Comparison of ENCODE assay signal across 8 cellular contexts in genomic region chr10:88080213-88080612, GRCh38.
DNase-seq lines count a peak whose midpoint lies in the region; ATAC-seq and TF ChIP-seq lines count a peak whose summit lies in the region.

No MANE protein-coding gene starts in this region.

- H3K9me3 Mint-ChIP-seq in MCF 10A (ENCODE audit: unreplicated experiment), result no peaks in the 10 kb centered on the region
- no peaks in the 10 kb centered on the region for H3K9me3 Mint-ChIP-seq in activated naive CD8-positive, alpha-beta T cell treated with anti-CD3 and anti-CD28 coated beads for 36 hours

- no peaks in the 10 kb centered on the region for H3K36me3 ChIP-seq in breast epithelium
- H3K36me3 ChIP-seq in body of pancreas (replicated peaks in 1 of 2; ENCODE audit: insufficient read depth in 1 of 2, low read depth in 2 of 2), result no peaks in the 10 kb centered on the region

- no peaks in the 10 kb centered on the region for H3K27me3 Mint-ChIP-seq in MCF 10A (ENCODE audit: insufficient read depth, unreplicated experiment)
- no peaks in the 10 kb centered on the region for H3K27me3 Mint-ChIP-seq in activated naive CD8-positive, alpha-beta T cell treated with anti-CD3 and anti-CD28 coated beads for 36 hours

- POLR2A ChIA-PET in MCF 10A (lab: Yijun Ruan, JAX), result interaction anchor here (0.8 to 3.5 kb wide), 4 partner anchors 12 to 141 kb away, joined by 3 to 19 read pairs (median 4); no protein-coding TSS in a partner anchor

- DNase-seq in MCF 10A (ENCODE audit: unreplicated experiment) (peak; percentile 28), breast epithelium (ENCODE audit: low spot score in 2 of 2) (no peak), body of pancreas (peak; percentile 39 to 73 (median 59)), GOT3 (lab: John Stamatoyannopoulos, UW) (no peak)
- no peak for DNase-seq in activated naive CD8-positive, alpha-beta T cell treated with anti-CD3 and anti-CD28 coated beads for 36 hours
- no peak for DNase-seq in activated effector memory CD4-positive, alpha-beta T cell treated with Interleukin-2 at 50 U/mL for 16 hours

- H3K4me1 Mint-ChIP-seq in MCF 10A (ENCODE audit: insufficient read depth, unreplicated experiment), result peaks cover 28% of the 10 kb centered on the region
- H3K4me1 Mint-ChIP-seq in activated naive CD8-positive, alpha-beta T cell treated with anti-CD3 and anti-CD28 coated beads for 36 hours, result peaks cover 7% of the 10 kb centered on the region

- CTCF ChIA-PET in MCF 10A (lab: Yijun Ruan, JAX), result interaction anchor here (1.5 kb wide), 1 partner anchor 308 kb away, joined by 3 read pairs; no protein-coding TSS in a partner anchor

- BruUV-seq in MCF 10A (replicated peaks; lab: Mats Ljungman, UMichigan), result no TSS peak

- peak overlapping the region; percentile 51 for H3K27ac Mint-ChIP-seq in MCF 10A (ENCODE audit: low read depth, unreplicated experiment)
- no peak overlapping the region for H3K27ac Mint-ChIP-seq in activated naive CD8-positive, alpha-beta T cell treated with anti-CD3 and anti-CD28 coated beads for 36 hours

- no peaks in the 10 kb centered on the region for H3K27me3 ChIP-seq in breast epithelium
- H3K27me3 ChIP-seq in body of pancreas, result no peaks in the 10 kb centered on the region

- H3K27ac ChIP-seq in breast epithelium (no peak overlapping the region), body of pancreas (peak overlapping the region in 3 of 4 donors; percentile 56 to 66 (median 62))

- intact Hi-C loops in MCF 10A (cut with micrococcal nuclease), result no loop called here
- intact Hi-C loops in breast epithelium (cut with DNase I; ENCODE audit: low total_unique reads), result no loop called here
- intact Hi-C loops in body of pancreas (cut with DNase I), result no loop called here

- H3K36me3 Mint-ChIP-seq in MCF 10A (ENCODE audit: insufficient read depth, unreplicated experiment), result no peaks in the 10 kb centered on the region
- H3K36me3 Mint-ChIP-seq in activated naive CD8-positive, alpha-beta T cell treated with anti-CD3 and anti-CD28 coated beads for 36 hours, result no peaks in the 10 kb centered on the region

- ATAC-seq in HG03095 (IDR thresholded peaks at IDR 0.05; ENCODE audit: unreplicated experiment) (peak; percentile 43), body of pancreas (peak; percentile 95)
- no peak for ATAC-seq in activated CD4-positive, CD25-positive, alpha-beta regulatory T cell treated with anti-CD3 and anti-CD28 coated beads, Interleukin-2, amount 50 U/mL, for 24 hours

- H3K9me3 ChIP-seq in breast epithelium, result no peaks in the 10 kb centered on the region
- H3K9me3 ChIP-seq in body of pancreas, result no peaks in the 10 kb centered on the region

- H3K4me3 ChIP-seq in breast epithelium (no peak overlapping the region), body of pancreas (no peak overlapping the region)

- no peak overlapping the region for H3K4me3 Mint-ChIP-seq in MCF 10A (ENCODE audit: unreplicated experiment)
- H3K4me3 Mint-ChIP-seq in activated naive CD8-positive, alpha-beta T cell treated with anti-CD3 and anti-CD28 coated beads for 36 hours, result no peak overlapping the region

- 3 to 4% methylated on average over 3 of the region's 3 CpGs for WGBS in body of pancreas, 2 donors

- TF ChIP-seq CTCF in MCF 10A (IDR thresholded peaks at IDR 0.05; ENCODE audit: unreplicated experiment), result no peak
- no peak for TF ChIP-seq CTCF in breast epithelium (IDR thresholded peaks at IDR 0.05)
- TF ChIP-seq CTCF in body of pancreas (IDR thresholded peaks at IDR 0.05), result no peak

- no peaks in the 10 kb centered on the region for H3K4me1 ChIP-seq in breast epithelium
- H3K4me1 ChIP-seq in body of pancreas, result peaks cover 46% of the 10 kb centered on the region

- no peak for TF ChIP-seq POLR2A in breast epithelium (IDR thresholded peaks at IDR 0.05)
- TF ChIP-seq POLR2A in body of pancreas (IDR thresholded peaks at IDR 0.05), result peak in 1 of 3 donors; percentile 12

Comparison
In these comparisons a context has a peak if more than half of its experiments do, and no peak if none do; other contexts are left out.
1. DNase-seq: peak in MCF 10A (single experiment) and body of pancreas (4 of 4); none in breast epithelium (0 of 2), GOT3 (single experiment), activated naive CD8-positive, alpha-beta T cell treated with anti-CD3 and anti-CD28 coated beads for 36 hours (single experiment) and activated effector memory CD4-positive, alpha-beta T cell treated with Interleukin-2 at 50 U/mL for 16 hours (single experiment).
2. H3K27ac ChIP-seq: peak in body of pancreas (3 of 4); none in breast epithelium (0 of 2).
3. ATAC-seq: peak in HG03095 (single experiment) and body of pancreas (single experiment); none in activated CD4-positive, CD25-positive, alpha-beta regulatory T cell treated with anti-CD3 and anti-CD28 coated beads, Interleukin-2, amount 50 U/mL, for 24 hours (0 of 2).